ENCODE assay signal across 2 cellular contexts in the genomic region with DNA sequence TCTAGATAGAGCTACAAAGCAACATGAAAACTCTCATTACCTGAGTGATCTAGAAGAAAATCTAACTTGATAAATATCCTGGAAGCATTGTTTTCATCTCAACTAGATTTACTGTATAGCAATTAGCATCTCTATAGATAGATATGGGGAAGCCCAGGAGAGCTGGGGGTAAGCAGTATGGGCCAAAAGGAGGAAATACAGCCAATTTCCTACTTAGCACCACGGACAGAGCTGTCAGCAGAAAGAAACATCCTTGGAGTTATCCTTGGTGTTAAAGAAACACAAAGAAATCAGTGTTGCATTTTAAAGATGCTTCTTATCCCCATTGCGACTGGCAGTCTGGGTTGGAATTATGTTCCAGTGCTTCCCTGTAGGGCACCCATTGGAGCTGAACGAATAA.
TF ChIP-seq lines count a peak whose summit lies in the region.

No MANE protein-coding gene starts in this region.

TF ChIP-seq in HepG2, 621 proteins besides CTCF, POLR2A, EP300 and RAD21:
- TF ChIP-seq, protein P1, sequence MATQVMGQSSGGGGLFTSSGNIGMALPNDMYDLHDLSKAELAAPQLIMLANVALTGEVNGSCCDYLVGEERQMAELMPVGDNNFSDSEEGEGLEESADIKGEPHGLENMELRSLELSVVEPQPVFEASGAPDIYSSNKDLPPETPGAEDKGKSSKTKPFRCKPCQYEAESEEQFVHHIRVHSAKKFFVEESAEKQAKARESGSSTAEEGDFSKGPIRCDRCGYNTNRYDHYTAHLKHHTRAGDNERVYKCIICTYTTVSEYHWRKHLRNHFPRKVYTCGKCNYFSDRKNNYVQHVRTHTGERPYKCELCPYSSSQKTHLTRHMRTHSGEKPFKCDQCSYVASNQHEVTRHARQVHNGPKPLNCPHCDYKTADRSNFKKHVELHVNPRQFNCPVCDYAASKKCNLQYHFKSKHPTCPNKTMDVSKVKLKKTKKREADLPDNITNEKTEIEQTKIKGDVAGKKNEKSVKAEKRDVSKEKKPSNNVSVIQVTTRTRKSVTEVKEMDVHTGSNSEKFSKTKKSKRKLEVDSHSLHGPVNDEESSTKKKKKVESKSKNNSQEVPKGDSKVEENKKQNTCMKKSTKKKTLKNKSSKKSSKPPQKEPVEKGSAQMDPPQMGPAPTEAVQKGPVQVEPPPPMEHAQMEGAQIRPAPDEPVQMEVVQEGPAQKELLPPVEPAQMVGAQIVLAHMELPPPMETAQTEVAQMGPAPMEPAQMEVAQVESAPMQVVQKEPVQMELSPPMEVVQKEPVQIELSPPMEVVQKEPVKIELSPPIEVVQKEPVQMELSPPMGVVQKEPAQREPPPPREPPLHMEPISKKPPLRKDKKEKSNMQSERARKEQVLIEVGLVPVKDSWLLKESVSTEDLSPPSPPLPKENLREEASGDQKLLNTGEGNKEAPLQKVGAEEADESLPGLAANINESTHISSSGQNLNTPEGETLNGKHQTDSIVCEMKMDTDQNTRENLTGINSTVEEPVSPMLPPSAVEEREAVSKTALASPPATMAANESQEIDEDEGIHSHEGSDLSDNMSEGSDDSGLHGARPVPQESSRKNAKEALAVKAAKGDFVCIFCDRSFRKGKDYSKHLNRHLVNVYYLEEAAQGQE (IDR thresholded peaks at IDR 0.05; ENCODE audit: borderline replicate concordance in 1 of 2, low read depth in 1 of 2, low read length in 2 of 2) = peak; percentile 17 to 87
- no peak for TF ChIP-seq ZNF841 (CRISPR knock-in tag; IDR thresholded peaks at IDR 0.05; ENCODE audit: borderline replicate concordance)
- 0 out of 2 replicates have a peak, but pooled peaks have one; percentile 62 for TF ChIP-seq MIER2 (CRISPR knock-in tag; IDR thresholded peaks at IDR 0.05)

TF ChIP-seq in SK-N-SH, 30 proteins besides CTCF, POLR2A, EP300 and RAD21 (continued from another document):
- TF ChIP-seq, protein P2, sequence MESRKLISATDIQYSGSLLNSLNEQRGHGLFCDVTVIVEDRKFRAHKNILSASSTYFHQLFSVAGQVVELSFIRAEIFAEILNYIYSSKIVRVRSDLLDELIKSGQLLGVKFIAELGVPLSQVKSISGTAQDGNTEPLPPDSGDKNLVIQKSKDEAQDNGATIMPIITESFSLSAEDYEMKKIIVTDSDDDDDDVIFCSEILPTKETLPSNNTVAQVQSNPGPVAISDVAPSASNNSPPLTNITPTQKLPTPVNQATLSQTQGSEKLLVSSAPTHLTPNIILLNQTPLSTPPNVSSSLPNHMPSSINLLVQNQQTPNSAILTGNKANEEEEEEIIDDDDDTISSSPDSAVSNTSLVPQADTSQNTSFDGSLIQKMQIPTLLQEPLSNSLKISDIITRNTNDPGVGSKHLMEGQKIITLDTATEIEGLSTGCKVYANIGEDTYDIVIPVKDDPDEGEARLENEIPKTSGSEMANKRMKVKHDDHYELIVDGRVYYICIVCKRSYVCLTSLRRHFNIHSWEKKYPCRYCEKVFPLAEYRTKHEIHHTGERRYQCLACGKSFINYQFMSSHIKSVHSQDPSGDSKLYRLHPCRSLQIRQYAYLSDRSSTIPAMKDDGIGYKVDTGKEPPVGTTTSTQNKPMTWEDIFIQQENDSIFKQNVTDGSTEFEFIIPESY (IDR thresholded peaks at IDR 0.05; ENCODE audit: borderline replicate concordance, low read depth) = no peak
- TF ChIP-seq YY1 (IDR thresholded peaks at IDR 0.05; ENCODE audit: low read depth) (no peak), RCOR1 (IDR thresholded peaks at IDR 0.05; ENCODE audit: low read length) (no peak), CHD2 (IDR thresholded peaks at IDR 0.05; ENCODE audit: low read length, partially characterized antibody) (no peak)
- TF ChIP-seq, protein P1 (IDR thresholded peaks at IDR 0.05; ENCODE audit: low read depth, low read length) = peak; percentile 93
